In the genomic region with DNA sequence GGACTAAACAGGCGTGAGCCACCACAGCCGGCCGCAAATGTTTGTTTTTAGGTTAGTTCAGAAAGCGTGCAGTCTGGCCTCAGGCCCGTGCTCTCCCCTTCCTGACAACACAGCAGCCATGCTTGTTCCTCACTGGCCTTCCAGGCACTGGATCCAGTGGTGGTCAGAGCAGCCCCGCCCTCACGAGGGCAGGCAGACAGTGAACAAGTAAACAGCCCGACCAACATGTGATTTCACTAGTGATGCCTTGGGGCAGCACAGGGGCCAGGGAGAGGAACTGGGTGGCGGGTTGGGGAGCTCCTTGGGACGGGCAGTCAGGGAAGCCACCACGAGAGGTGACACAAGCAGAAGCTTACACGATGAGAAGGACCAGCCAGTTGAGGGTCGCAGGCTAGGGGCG, we compare ENCODE assay signal across 23 cellular contexts. TPM values are rescaled to one million over a fixed set of nuclear protein-coding genes. Genes with fewer than 3 reads are reported as not detected.
A peak's percentile ranks its signal among the peaks of the same experiment; 100 is the strongest.
DNase-seq lines count a peak whose midpoint lies in the region; ATAC-seq and TF ChIP-seq lines count a peak whose summit lies in the region.
"Had no signal": no experiment of that assay in that cellular context is flagged by ENCODE, and none has a peak within 500 bp of the region (broad histone marks: within the 10 kb centered on the region; RNA-seq: fewer than 3 reads in every experiment).

No MANE protein-coding gene starts in this region.

- H3K36me3 ChIP-seq in esophagus muscularis mucosa (peaks cover 20 to 85% (median 78%) of the 10 kb centered on the region in 4 donors), stomach (peaks cover 65 to 87% (median 79%) of the 10 kb centered on the region in 4 donors), upper lobe of right lung (peaks cover 82% of the 10 kb centered on the region)
- H3K36me3 ChIP-seq in effector memory CD4-positive, alpha-beta T cell (ENCODE audit: control insufficient read depth, insufficient read depth, low read length) = peaks cover 76% of the 10 kb centered on the region

- no peak for TF ChIP-seq CTCF in activated CD8-positive, alpha-beta T cell treated with anti-CD3 and anti-CD28 coated beads for 36 hours (IDR thresholded peaks at IDR 0.05)
- TF ChIP-seq CTCF in HFFc6 (IDR thresholded peaks at IDR 0.05) (no peak), esophagus muscularis mucosa (IDR thresholded peaks at IDR 0.05) (no peak), stomach (IDR thresholded peaks at IDR 0.05) (no peak), upper lobe of right lung (IDR thresholded peaks at IDR 0.05) (no peak)

- 78% methylated on average over 7 of the region's 14 CpGs for WGBS in esophagus muscularis mucosa
- WGBS in stomach, 5 donors = 83 to 91% (median 88%) methylated on average over 14 of the region's 14 CpGs

- CTCF ChIA-PET in activated CD8-positive, alpha-beta T cell treated with anti-CD3 and anti-CD28 coated beads, Interleukin-2, amount 10 ng/mL, durations not matched to agents 7 days and 5 days (lab: Charles Lee) = interaction anchor here (0.9 to 1.1 kb wide), 2 partner anchors 9 to 63 kb away, joined by 3 to 5 read pairs; no protein-coding TSS in a partner anchor
- CTCF ChIA-PET in activated CD8-positive, alpha-beta T cell treated with anti-CD3 and anti-CD28 coated beads for 36 hours (lab: Charles Lee) = no interaction called here

- peak overlapping the region; percentile 52 for H3K27ac Mint-ChIP-seq in activated CD8-positive, alpha-beta T cell treated with anti-CD3 and anti-CD28 coated beads, Interleukin-2, amount 10 ng/mL, durations not matched to agents 7 days and 5 days
- H3K27ac Mint-ChIP-seq in activated CD8-positive, alpha-beta T cell treated with anti-CD3 and anti-CD28 coated beads for 36 hours = no peak overlapping the region
- H3K27ac Mint-ChIP-seq in HFFc6 = peak overlapping the region; percentile 42
- H3K27ac Mint-ChIP-seq: mesothelial cell of epicardium; stimulated activated naive CD8-positive, alpha-beta T cell treated with anti-CD3 and anti-CD28 coated beads, Interleukin-15, Interleukin-2, amounts not matched to agents 100 ng/mL and 50 ng/mL, for 24 hours had no signal

- H3K4me3 ChIP-seq in esophagus muscularis mucosa (no peak overlapping the region), stomach (no peak overlapping the region), upper lobe of right lung (no peak overlapping the region)
- H3K4me3 ChIP-seq in effector memory CD4-positive, alpha-beta T cell (ENCODE audit: insufficient read depth, low read depth, low read length, poor library complexity, severe bottlenecking) = no peak overlapping the region
- H3K4me3 ChIP-seq: BLaER1 treated with 17β-estradiol and CSF1 and Interleukin-3, amounts not matched to agents 10 nM and 100 nM; cardiac muscle cell; prostate gland; skin epidermis had no signal

- peaks cover 45% of the 10 kb centered on the region for H3K36me3 Mint-ChIP-seq in activated CD8-positive, alpha-beta T cell treated with anti-CD3 and anti-CD28 coated beads, Interleukin-2, amount 10 ng/mL, durations not matched to agents 7 days and 5 days (ENCODE audit: low read depth)
- peaks cover 11% of the 10 kb centered on the region for H3K36me3 Mint-ChIP-seq in activated CD8-positive, alpha-beta T cell treated with anti-CD3 and anti-CD28 coated beads for 36 hours (ENCODE audit: low read depth)
- H3K36me3 Mint-ChIP-seq in HFFc6 (ENCODE audit: low read depth) = peaks cover 43% of the 10 kb centered on the region

- H3K27ac ChIP-seq in esophagus muscularis mucosa (replicated peaks in 1 of 4) (peak overlapping the region; percentile 92 to 98 (median 96)), stomach (peak overlapping the region in 3 of 5 donors; percentile 6 to 96 (median 93)), upper lobe of right lung (no peak overlapping the region)
- no peak overlapping the region for H3K27ac ChIP-seq in effector memory CD4-positive, alpha-beta T cell (ENCODE audit: insufficient read depth, low read length, poor library complexity, severe bottlenecking)
- H3K27ac ChIP-seq: cardiac muscle cell had no signal

- TF ChIP-seq EP300 in esophagus muscularis mucosa (IDR thresholded peaks at IDR 0.05) = no peak
- no peak for TF ChIP-seq EP300 in stomach (IDR thresholded peaks at IDR 0.05)

- H3K4me1 Mint-ChIP-seq in activated CD8-positive, alpha-beta T cell treated with anti-CD3 and anti-CD28 coated beads, Interleukin-2, amount 10 ng/mL, durations not matched to agents 7 days and 5 days (ENCODE audit: low read depth) = peaks cover 1% of the 10 kb centered on the region
- peaks cover 6% of the 10 kb centered on the region for H3K4me1 Mint-ChIP-seq in activated CD8-positive, alpha-beta T cell treated with anti-CD3 and anti-CD28 coated beads for 36 hours (ENCODE audit: low read depth)
- H3K4me1 Mint-ChIP-seq in HFFc6 (ENCODE audit: low read depth) = peaks cover 20% of the 10 kb centered on the region

- no peaks in the 10 kb centered on the region for H3K9me3 Mint-ChIP-seq in activated CD8-positive, alpha-beta T cell treated with anti-CD3 and anti-CD28 coated beads, Interleukin-2, amount 10 ng/mL, durations not matched to agents 7 days and 5 days (ENCODE audit: insufficient read depth)
- no peaks in the 10 kb centered on the region for H3K9me3 Mint-ChIP-seq in activated CD8-positive, alpha-beta T cell treated with anti-CD3 and anti-CD28 coated beads for 36 hours
- no peaks in the 10 kb centered on the region; the same call in 1 of the 2 replicates for H3K9me3 Mint-ChIP-seq in HFFc6
- H3K9me3 Mint-ChIP-seq: mesothelial cell of epicardium; stimulated activated naive CD8-positive, alpha-beta T cell treated with anti-CD3 and anti-CD28 coated beads, Interleukin-15, Interleukin-2, amounts not matched to agents 100 ng/mL and 50 ng/mL, for 24 hours had no signal

- H3K4me1 ChIP-seq in esophagus muscularis mucosa = peaks cover 87 to 100% (median 99%) of the 10 kb centered on the region in 4 donors
- peaks cover 63 to 96% (median 83%) of the 10 kb centered on the region in 4 donors for H3K4me1 ChIP-seq in stomach
- no peaks in the 10 kb centered on the region for H3K4me1 ChIP-seq in effector memory CD4-positive, alpha-beta T cell (ENCODE audit: control insufficient read depth, insufficient read depth, low read length, poor library complexity, severe bottlenecking)
- peaks cover 62% of the 10 kb centered on the region for H3K4me1 ChIP-seq in upper lobe of right lung

- intact Hi-C loops in activated CD8-positive, alpha-beta T cell treated with anti-CD3 and anti-CD28 coated beads for 36 hours (cut with micrococcal nuclease) = no loop called here
- intact Hi-C loops in esophagus muscularis mucosa (cut with DNase I) = no loop called here
- intact Hi-C loops in stomach (cut with DNase I; ENCODE audit: low total_unique reads) = loop anchor here (10.0 kb wide), 1 partner anchor 49 kb away; no protein-coding TSS in a partner anchor
- intact Hi-C loops in upper lobe of right lung (cut with DNase I) = loop anchor here (10.0 kb wide), 1 partner anchor 49 kb away; no protein-coding TSS in a partner anchor

- no peaks in the 10 kb centered on the region for H3K27me3 ChIP-seq in esophagus muscularis mucosa
- no peaks in the 10 kb centered on the region for H3K27me3 ChIP-seq in stomach
- no peaks in the 10 kb centered on the region for H3K27me3 ChIP-seq in effector memory CD4-positive, alpha-beta T cell (replicated peaks; ENCODE audit: control insufficient read depth, insufficient read depth, low read length, poor library complexity, severe bottlenecking)
- no peaks in the 10 kb centered on the region for H3K27me3 ChIP-seq in upper lobe of right lung
- H3K27me3 ChIP-seq: BLaER1 treated with 17β-estradiol and CSF1 and Interleukin-3, amounts not matched to agents 10 nM and 100 nM; cardiac muscle cell had no signal

- DNase-seq in activated CD8-positive, alpha-beta T cell treated with anti-CD3 and anti-CD28 coated beads, Interleukin-2, amount 10 ng/mL, durations not matched to agents 7 days and 5 days = no peak
- DNase-seq in activated CD8-positive, alpha-beta T cell treated with anti-CD3 and anti-CD28 coated beads for 36 hours = no peak
- no peak for DNase-seq in HFFc6
- DNase-seq in esophagus muscularis mucosa (ENCODE audit: extremely low spot score) = no peak
- no peak for DNase-seq in stomach
- DNase-seq in RPMI8226 = no peak
- DNase-seq in effector memory CD4-positive, alpha-beta T cell = no peak
- DNase-seq in upper lobe of right lung = no peak
- DNase-seq: activated CD4-positive, alpha-beta T cell treated with anti-CD3 and anti-CD28 coated beads for 4 hours; activated gamma-delta T cell treated with Interleukin-2 at 50 U/mL for 16 hours; activated T-cell treated with anti-CD3 and anti-CD28 coated beads for 4 hours; amniotic stem cell; erythroblast; NCI-H1092 treated with DMSO at 0.1 percent for 48 hours; NCI-H510A; SW 1271 had no signal

- H3K9me3 ChIP-seq in esophagus muscularis mucosa = no peaks in the 10 kb centered on the region
- H3K9me3 ChIP-seq in stomach = no peaks in the 10 kb centered on the region
- no peaks in the 10 kb centered on the region for H3K9me3 ChIP-seq in effector memory CD4-positive, alpha-beta T cell (ENCODE audit: control insufficient read depth, low read length)
- no peaks in the 10 kb centered on the region for H3K9me3 ChIP-seq in upper lobe of right lung
- H3K9me3 ChIP-seq: BLaER1 treated with 17β-estradiol and CSF1 and Interleukin-3, amounts not matched to agents 10 nM and 100 nM; prostate gland had no signal

- H3K27me3 Mint-ChIP-seq in activated CD8-positive, alpha-beta T cell treated with anti-CD3 and anti-CD28 coated beads, Interleukin-2, amount 10 ng/mL, durations not matched to agents 7 days and 5 days (ENCODE audit: low read depth) = no peaks in the 10 kb centered on the region
- no peaks in the 10 kb centered on the region for H3K27me3 Mint-ChIP-seq in activated CD8-positive, alpha-beta T cell treated with anti-CD3 and anti-CD28 coated beads for 36 hours
- peaks cover 52% of the 10 kb centered on the region for H3K27me3 Mint-ChIP-seq in HFFc6 (ENCODE audit: insufficient read depth)
- H3K27me3 Mint-ChIP-seq: stimulated activated naive CD8-positive, alpha-beta T cell treated with anti-CD3 and anti-CD28 coated beads, Interleukin-15, Interleukin-2, amounts not matched to agents 100 ng/mL and 50 ng/mL, for 24 hours had no signal

- no peak for ATAC-seq in activated CD8-positive, alpha-beta T cell treated with anti-CD3 and anti-CD28 coated beads, Interleukin-2, amount 10 ng/mL, durations not matched to agents 7 days and 5 days
- no peak for ATAC-seq in activated CD8-positive, alpha-beta T cell treated with anti-CD3 and anti-CD28 coated beads for 36 hours
- ATAC-seq in upper lobe of right lung = no peak

- TF ChIP-seq POLR2A in esophagus muscularis mucosa (IDR thresholded peaks at IDR 0.05; ENCODE audit: low read depth) (no peak), stomach (IDR thresholded peaks at IDR 0.05) (no peak)

- no peak overlapping the region for H3K4me3 Mint-ChIP-seq in activated CD8-positive, alpha-beta T cell treated with anti-CD3 and anti-CD28 coated beads, Interleukin-2, amount 10 ng/mL, durations not matched to agents 7 days and 5 days
- no peak overlapping the region for H3K4me3 Mint-ChIP-seq in activated CD8-positive, alpha-beta T cell treated with anti-CD3 and anti-CD28 coated beads for 36 hours
- H3K4me3 Mint-ChIP-seq in HFFc6 = no peak overlapping the region; the same call in 1 of the 2 replicates
- H3K4me3 Mint-ChIP-seq: mesothelial cell of epicardium; stimulated activated naive CD8-positive, alpha-beta T cell treated with anti-CD3 and anti-CD28 coated beads, Interleukin-15, Interleukin-2, amounts not matched to agents 100 ng/mL and 50 ng/mL, for 24 hours had no signal

- POLR2A ChIA-PET in activated CD8-positive, alpha-beta T cell treated with anti-CD3 and anti-CD28 coated beads, Interleukin-2, amount 10 ng/mL, durations not matched to agents 7 days and 5 days (lab: Charles Lee) = no interaction called here
- POLR2A ChIA-PET in activated CD8-positive, alpha-beta T cell treated with anti-CD3 and anti-CD28 coated beads for 36 hours (lab: Charles Lee) = no interaction called here

RNA-seq across cellular contexts. Expression of a gene that starts 40.8 kb away (rescaled TPM):
- 10 to 100 TPM; 12.2 to 16.2 TPM for total RNA-seq in activated CD8-positive, alpha-beta T cell treated with anti-CD3 and anti-CD28 coated beads, Interleukin-2, amount 10 ng/mL, durations not matched to agents 7 days and 5 days
- total RNA-seq in activated CD8-positive, alpha-beta T cell treated with anti-CD3 and anti-CD28 coated beads for 36 hours = 10 to 100 TPM; 19.6 to 22.7 TPM
- total RNA-seq in HFFc6 (2021; fragmentation: NEBNext Ultra II Directional; extraction: Animal tissue kit (Norgen Biotek cat#: 25700)) = under 1 TPM; 0.09 to 0.45 (median 0.19) TPM
- total RNA-seq in esophagus muscularis mucosa (1 to 10 TPM in 3 of 4 donors, under 1 TPM in 1; 0.83 to 2.1 (median 1.6) TPM), stomach (10 to 100 TPM in 1 of 5 donors, 1 to 10 TPM in 4; 1.2 to 33.3 (median 4.8) TPM), upper lobe of right lung (14.4 TPM)
- 10 to 100 TPM in 2 of 3 donors, 1 to 10 TPM in 1; 3.4 to 16.9 (median 16.3) TPM for polyA plus RNA-seq in stomach
- polyA plus RNA-seq: neural cell had no signal

RNA-seq across cellular contexts. Expression of a gene that starts 56.1 kb away (rescaled TPM):
- total RNA-seq in activated CD8-positive, alpha-beta T cell treated with anti-CD3 and anti-CD28 coated beads, Interleukin-2, amount 10 ng/mL, durations not matched to agents 7 days and 5 days = 100 to 1,000 TPM; 357 to 373 TPM
- 100 to 1,000 TPM; 183 to 189 TPM for total RNA-seq in activated CD8-positive, alpha-beta T cell treated with anti-CD3 and anti-CD28 coated beads for 36 hours
- total RNA-seq in HFFc6 (2021; fragmentation: NEBNext Ultra II Directional; extraction: Animal tissue kit (Norgen Biotek cat#: 25700)) = 1,000 to 10,000 TPM in 5 of 6 experiments, 100 to 1,000 TPM in 1; 972 to 1,299 (median 1,250) TPM
- total RNA-seq in esophagus muscularis mucosa (100 to 1,000 TPM; 416 to 816 (median 598) TPM), stomach (100 to 1,000 TPM; 254 to 343 (median 319) TPM), upper lobe of right lung (565 TPM)
- 10 to 100 TPM; 55.3 to 87.2 (median 75.0) TPM for polyA plus RNA-seq in stomach

Comparison
In these comparisons a context has a peak if more than half of its experiments do, and no peak if none do; other contexts are left out.
1. H3K27ac ChIP-seq: peak in esophagus muscularis mucosa (4 of 4) and stomach (3 of 5); none in effector memory CD4-positive, alpha-beta T cell (single experiment) and upper lobe of right lung (single experiment).
2. intact Hi-C loops: an anchor here in stomach (10.0 kb wide) and upper lobe of right lung (10.0 kb wide); none called in activated CD8-positive, alpha-beta T cell treated with anti-CD3 and anti-CD28 coated beads for 36 hours and esophagus muscularis mucosa.